In the genomic region with DNA sequence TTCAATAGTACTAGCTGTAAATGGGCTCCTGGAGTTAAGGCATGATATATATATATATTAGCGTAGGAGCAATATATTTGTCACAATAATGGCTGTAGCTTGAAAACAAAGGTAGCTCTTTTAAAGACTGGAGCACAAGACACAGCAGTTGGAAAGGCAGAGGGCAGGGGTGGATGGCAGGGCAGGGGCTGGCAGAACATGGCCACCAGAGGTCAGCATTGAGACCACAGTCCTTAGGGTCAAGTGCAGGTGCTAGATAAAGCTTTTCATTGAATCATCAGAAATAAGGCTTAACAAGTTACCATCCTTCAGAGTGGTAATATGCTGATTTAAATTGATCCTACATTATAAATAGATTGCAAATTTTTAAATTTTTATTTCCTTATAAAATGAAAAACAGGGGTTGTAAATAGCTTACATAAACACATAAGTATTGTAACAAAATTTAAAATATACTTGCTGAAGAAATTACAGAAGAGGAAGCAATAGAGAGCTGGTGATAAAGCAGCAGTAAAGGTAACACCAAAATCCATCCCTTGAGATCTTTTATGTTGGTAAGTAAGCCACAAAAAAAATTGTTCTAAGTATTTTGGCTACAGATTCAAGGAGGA, we compare ENCODE assay signal across 2 cellular contexts.
TF ChIP-seq lines count a peak whose summit lies in the region.

No MANE protein-coding gene starts in this region.

TF ChIP-seq in A549, 52 proteins besides CTCF, POLR2A, EP300 and RAD21 (continued from another document):
- TF ChIP-seq SMC3 (IDR thresholded peaks at IDR 0.05) (peak; percentile 84), HOXA7 (CRISPR knock-in tag; IDR thresholded peaks at IDR 0.05) (no peak)
TF ChIP-seq in A549: peak in this region for 1.

TF ChIP-seq in Ishikawa, 13 proteins besides CTCF, POLR2A, EP300 and RAD21 (continued from another document):
- TF ChIP-seq, protein P1, sequence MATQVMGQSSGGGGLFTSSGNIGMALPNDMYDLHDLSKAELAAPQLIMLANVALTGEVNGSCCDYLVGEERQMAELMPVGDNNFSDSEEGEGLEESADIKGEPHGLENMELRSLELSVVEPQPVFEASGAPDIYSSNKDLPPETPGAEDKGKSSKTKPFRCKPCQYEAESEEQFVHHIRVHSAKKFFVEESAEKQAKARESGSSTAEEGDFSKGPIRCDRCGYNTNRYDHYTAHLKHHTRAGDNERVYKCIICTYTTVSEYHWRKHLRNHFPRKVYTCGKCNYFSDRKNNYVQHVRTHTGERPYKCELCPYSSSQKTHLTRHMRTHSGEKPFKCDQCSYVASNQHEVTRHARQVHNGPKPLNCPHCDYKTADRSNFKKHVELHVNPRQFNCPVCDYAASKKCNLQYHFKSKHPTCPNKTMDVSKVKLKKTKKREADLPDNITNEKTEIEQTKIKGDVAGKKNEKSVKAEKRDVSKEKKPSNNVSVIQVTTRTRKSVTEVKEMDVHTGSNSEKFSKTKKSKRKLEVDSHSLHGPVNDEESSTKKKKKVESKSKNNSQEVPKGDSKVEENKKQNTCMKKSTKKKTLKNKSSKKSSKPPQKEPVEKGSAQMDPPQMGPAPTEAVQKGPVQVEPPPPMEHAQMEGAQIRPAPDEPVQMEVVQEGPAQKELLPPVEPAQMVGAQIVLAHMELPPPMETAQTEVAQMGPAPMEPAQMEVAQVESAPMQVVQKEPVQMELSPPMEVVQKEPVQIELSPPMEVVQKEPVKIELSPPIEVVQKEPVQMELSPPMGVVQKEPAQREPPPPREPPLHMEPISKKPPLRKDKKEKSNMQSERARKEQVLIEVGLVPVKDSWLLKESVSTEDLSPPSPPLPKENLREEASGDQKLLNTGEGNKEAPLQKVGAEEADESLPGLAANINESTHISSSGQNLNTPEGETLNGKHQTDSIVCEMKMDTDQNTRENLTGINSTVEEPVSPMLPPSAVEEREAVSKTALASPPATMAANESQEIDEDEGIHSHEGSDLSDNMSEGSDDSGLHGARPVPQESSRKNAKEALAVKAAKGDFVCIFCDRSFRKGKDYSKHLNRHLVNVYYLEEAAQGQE (IDR thresholded peaks at IDR 0.05; ENCODE audit: low read depth) = no peak
